Comparison of ENCODE assay signal across 19 cellular contexts in the genomic region with DNA sequence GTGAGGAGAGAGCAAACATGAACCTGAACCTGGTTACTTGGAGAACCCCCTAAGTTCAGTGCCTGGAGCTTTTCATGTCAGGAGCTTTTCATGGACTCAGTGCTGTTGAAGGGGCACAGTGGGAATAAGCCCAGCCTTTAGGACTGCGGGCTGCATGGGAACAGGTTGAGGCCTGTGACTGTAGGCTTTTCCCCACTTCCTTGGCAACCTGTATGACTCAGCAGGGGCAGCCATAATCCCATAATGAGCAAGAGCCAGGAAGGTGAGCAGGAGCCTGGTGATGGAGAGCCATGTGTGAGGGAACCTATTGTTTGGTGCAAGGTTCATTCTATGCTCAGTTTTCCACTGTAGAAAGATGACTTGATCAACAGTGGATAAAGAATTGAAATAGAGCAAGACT. TPM values are rescaled to one million over a fixed set of nuclear protein-coding genes. Genes with fewer than 3 reads are reported as not detected.
A peak's percentile ranks its signal among the peaks of the same experiment; 100 is the strongest.
DNase-seq lines count a peak whose midpoint lies in the region; ATAC-seq and TF ChIP-seq lines count a peak whose summit lies in the region.
"Had no signal": no experiment of that assay in that cellular context is flagged by ENCODE, and none has a peak within 500 bp of the region (broad histone marks: within the 10 kb centered on the region; RNA-seq: fewer than 3 reads in every experiment).

No MANE protein-coding gene starts in this region.

- DNase-seq in DMS53 (lab: John Stamatoyannopoulos, UW), result peak; percentile 58
- no peak for DNase-seq in DMS53 treated with DMSO at 0.1 percent for 48 hours (lab: John Stamatoyannopoulos, UW; ENCODE audit: unreplicated experiment)
- DNase-seq in RWPE1 (ENCODE audit: low spot score), result peak; percentile 69
- peak; percentile 2 for DNase-seq in renal cortical epithelial cell (ENCODE audit: low read depth)
- DNase-seq in NCI-H2029 (lab: John Stamatoyannopoulos, UW), result no peak
- DNase-seq in NCI-H2029 treated with DMSO at 0.1 percent for 48 hours (lab: John Stamatoyannopoulos, UW), result no peak
- DNase-seq: CD8-positive, alpha-beta memory T cell; IMR-90; Kasumi-1; MV-4-11; NCI-H1436; NCI-H2107; NCI-H748 treated with DMSO at 0.1 percent for 48 hours; RPMI8226; SW 1271 had no signal

- POLR2A ChIA-PET in RWPE1 (lab: Yijun Ruan, JAX; ENCODE audit: low non-redundant PET), result no interaction called here

- peak; percentile 95 for ATAC-seq in esophagus mucosa
- ATAC-seq in HG03521 (IDR thresholded peaks at IDR 0.05; ENCODE audit: unreplicated experiment), result no peak

- peak overlapping the region; percentile 70 for H3K27ac ChIP-seq in RWPE1
- H3K27ac ChIP-seq: 22Rv1, SJSA1 had no signal

- no peak for TF ChIP-seq CTCF in RWPE1 (conservative IDR thresholded peaks at IDR 0.05; ENCODE audit: low read depth)

- CTCF ChIA-PET in RWPE1 (lab: Yijun Ruan, JAX), result no interaction called here

RNA-seq across cellular contexts. Expression of gene MEP1A, which starts 23.4 kb away (rescaled TPM):
- total RNA-seq in esophagus mucosa (not detected), renal cortical epithelial cell (not detected in 2 replicates)
- total RNA-seq: CD8-positive, alpha-beta memory T cell; IMR-90 had no signal

Comparison
In these comparisons a context has a peak if more than half of its experiments do, and no peak if none do; other contexts are left out.
1. DNase-seq: peak in DMS53 (single experiment), RWPE1 (single experiment) and renal cortical epithelial cell (single experiment); none in DMS53 treated with DMSO at 0.1 percent for 48 hours (single experiment), NCI-H2029 (single experiment) and NCI-H2029 treated with DMSO at 0.1 percent for 48 hours (single experiment).